ENCODE assay signal across 1 cellular context in genomic region chr11:844693-845644, GRCh38.
A peak's percentile ranks its signal among the peaks of the same experiment; 100 is the strongest.
TF ChIP-seq lines count a peak whose summit lies in the region.

No MANE protein-coding gene starts in this region.

TF ChIP-seq in HepG2, 621 proteins besides CTCF, POLR2A, EP300 and RAD21 (continued from another document and continues in another):
- TF ChIP-seq IKZF5 (CRISPR knock-in tag; IDR thresholded peaks at IDR 0.05): 0 out of 2 replicates have a peak, but pooled peaks have one; percentile 58
- peak; percentile 70 for TF ChIP-seq SP5 (CRISPR knock-in tag; IDR thresholded peaks at IDR 0.05; ENCODE audit: borderline replicate concordance, low read depth)
- TF ChIP-seq RNF219 (CRISPR knock-in tag; IDR thresholded peaks at IDR 0.05): no peak
- no peak for TF ChIP-seq ZNF546 (CRISPR knock-in tag; conservative IDR thresholded peaks at IDR 0.05)
- TF ChIP-seq MXD4 (CRISPR knock-in tag; IDR thresholded peaks at IDR 0.05): peak; percentile 50; the same call in 1 of the 2 replicates
- TF ChIP-seq POGZ (CRISPR knock-in tag; IDR thresholded peaks at IDR 0.05): no peak
- TF ChIP-seq SOX6 (IDR thresholded peaks at IDR 0.05): no peak
- peak; percentile 11; the same call in 1 of the 2 replicates for TF ChIP-seq SOX6 (CRISPR knock-in tag; IDR thresholded peaks at IDR 0.05)
- no peak for TF ChIP-seq ZNF781 (CRISPR knock-in tag; IDR thresholded peaks at IDR 0.05; ENCODE audit: borderline replicate concordance, not compliant biosample characterization)
- no peak for TF ChIP-seq KDM4B (CRISPR knock-in tag; IDR thresholded peaks at IDR 0.05)
- no peak for TF ChIP-seq PHF5A (CRISPR knock-in tag; IDR thresholded peaks at IDR 0.05; ENCODE audit: low read depth, unreplicated experiment)
- no peak for TF ChIP-seq ZNF296 (CRISPR knock-in tag; conservative IDR thresholded peaks at IDR 0.05)
- TF ChIP-seq MAFK (conservative IDR thresholded peaks at IDR 0.05 in 1 of 2, IDR thresholded peaks at IDR 0.05 in 1 of 2; ENCODE audit: low read length in 2 of 2): no peak; a peak in 1 of 4 replicates
- no peak for TF ChIP-seq MTA1 (CRISPR knock-in tag; IDR thresholded peaks at IDR 0.05; ENCODE audit: borderline replicate concordance)
- TF ChIP-seq GLMP (CRISPR knock-in tag; IDR thresholded peaks at IDR 0.05; ENCODE audit: borderline replicate concordance): no peak
- peak; percentile 36 for TF ChIP-seq RARA (CRISPR knock-in tag; IDR thresholded peaks at IDR 0.05)
- TF ChIP-seq ISL2 (CRISPR knock-in tag; IDR thresholded peaks at IDR 0.05): no peak
- no peak for TF ChIP-seq MLX (CRISPR knock-in tag; IDR thresholded peaks at IDR 0.05)
- peak; percentile 42 for TF ChIP-seq ZNF883 (CRISPR knock-in tag; IDR thresholded peaks at IDR 0.05; ENCODE audit: not compliant biosample characterization)
- no peak for TF ChIP-seq AFF4 (CRISPR knock-in tag; IDR thresholded peaks at IDR 0.05)
- TF ChIP-seq RFXAP (CRISPR knock-in tag; IDR thresholded peaks at IDR 0.05; ENCODE audit: borderline replicate concordance): 0 out of 2 replicates have a peak, but pooled peaks have one; percentile 13
- peak; percentile 78 for TF ChIP-seq RFX3 (CRISPR knock-in tag; IDR thresholded peaks at IDR 0.05)
- peak; percentile 94; the same call in 1 of the 2 replicates for TF ChIP-seq AKAP8 (CRISPR knock-in tag; IDR thresholded peaks at IDR 0.05)
- no peak for TF ChIP-seq SNAPC5 (CRISPR knock-in tag; IDR thresholded peaks at IDR 0.05; ENCODE audit: borderline replicate concordance)
- TF ChIP-seq SIN3B (IDR thresholded peaks at IDR 0.05; ENCODE audit: low read length): no peak
- no peak for TF ChIP-seq BRCA1 (CRISPR knock-in tag; IDR thresholded peaks at IDR 0.05)
- TF ChIP-seq MBD4 (IDR thresholded peaks at IDR 0.05; ENCODE audit: borderline replicate concordance, low read length): no peak
- TF ChIP-seq TP53 (CRISPR knock-in tag; conservative IDR thresholded peaks at IDR 0.05): no peak
- no peak for TF ChIP-seq ZNF607 (CRISPR knock-in tag; IDR thresholded peaks at IDR 0.05; ENCODE audit: borderline replicate concordance)
- TF ChIP-seq HOXA5 (CRISPR knock-in tag; IDR thresholded peaks at IDR 0.05): no peak
- no peak for TF ChIP-seq SMAD1 (CRISPR knock-in tag; IDR thresholded peaks at IDR 0.05; ENCODE audit: borderline replicate concordance, low read depth)
- TF ChIP-seq DBP (CRISPR knock-in tag; IDR thresholded peaks at IDR 0.05; ENCODE audit: not compliant biosample characterization): no peak
- TF ChIP-seq ZNF780A (CRISPR knock-in tag; IDR thresholded peaks at IDR 0.05): no peak
- TF ChIP-seq ZUFSP (CRISPR knock-in tag; IDR thresholded peaks at IDR 0.05; ENCODE audit: borderline replicate concordance): no peak
- TF ChIP-seq SMARCC2 (IDR thresholded peaks at IDR 0.05): no peak
- TF ChIP-seq ZBTB26 (CRISPR knock-in tag; IDR thresholded peaks at IDR 0.05; ENCODE audit: borderline replicate concordance): no peak
- TF ChIP-seq SRY (CRISPR knock-in tag; IDR thresholded peaks at IDR 0.05): no peak
- TF ChIP-seq U2AF1 (optimal IDR thresholded peaks at IDR 0.05; ENCODE audit: low read depth, low read length): no peak
- no peak for TF ChIP-seq IKZF1 (IDR thresholded peaks at IDR 0.05)
- no peak for TF ChIP-seq RARG (CRISPR knock-in tag; IDR thresholded peaks at IDR 0.05; ENCODE audit: low read depth)
- no peak for TF ChIP-seq ZHX1 (CRISPR knock-in tag; IDR thresholded peaks at IDR 0.05; ENCODE audit: low read depth)
- TF ChIP-seq HMG20B (CRISPR knock-in tag; conservative IDR thresholded peaks at IDR 0.05): no peak
- no peak for TF ChIP-seq ELF1 (CRISPR knock-in tag; IDR thresholded peaks at IDR 0.05)
- TF ChIP-seq ZNF20 (CRISPR knock-in tag; IDR thresholded peaks at IDR 0.05): no peak
- TF ChIP-seq ADNP (CRISPR knock-in tag; IDR thresholded peaks at IDR 0.05): no peak
- TF ChIP-seq ZNF34 (CRISPR knock-in tag; IDR thresholded peaks at IDR 0.05; ENCODE audit: borderline replicate concordance): no peak
- no peak for TF ChIP-seq ZNF576 (CRISPR knock-in tag; IDR thresholded peaks at IDR 0.05)
- 0 out of 2 replicates have a peak, but pooled peaks have one; percentile 12 for TF ChIP-seq THAP11 (CRISPR knock-in tag; IDR thresholded peaks at IDR 0.05)
- no peak for TF ChIP-seq NR2F1 (CRISPR knock-in tag; IDR thresholded peaks at IDR 0.05)
- no peak for TF ChIP-seq POLR2AphosphoS5 (IDR thresholded peaks at IDR 0.05; ENCODE audit: low read depth, low read length)
- TF ChIP-seq ERF (CRISPR knock-in tag; IDR thresholded peaks at IDR 0.05): 0 out of 2 replicates have a peak, but pooled peaks have one; percentile 35
- no peak for TF ChIP-seq MYNN (CRISPR knock-in tag; IDR thresholded peaks at IDR 0.05; ENCODE audit: low read depth)
- TF ChIP-seq ZSCAN20 (CRISPR knock-in tag; IDR thresholded peaks at IDR 0.05; ENCODE audit: borderline replicate concordance): no peak
